8 cellular contexts compared by ENCODE assay signal in genomic region chr1:209190591-209191241, GRCh38.
DNase-seq lines count a peak whose midpoint lies in the region; ATAC-seq and TF ChIP-seq lines count a peak whose summit lies in the region.

No MANE protein-coding gene starts in this region.

- peak in 3 of 4 donors; percentile 61 to 73 (median 71) for ATAC-seq in heart left ventricle
- ATAC-seq in Right ventricle myocardium inferior = no peak
- peak; percentile 83 for ATAC-seq in GM21825 (IDR thresholded peaks at IDR 0.05; ENCODE audit: unreplicated experiment)

- H3K4me1 ChIP-seq in heart left ventricle = no peaks in the 10 kb centered on the region
- H3K4me1 ChIP-seq in Karpas-422 (ENCODE audit: low read length) = no peaks in the 10 kb centered on the region
- H3K4me1 ChIP-seq in SJSA1 (replicated peaks) = no peaks in the 10 kb centered on the region

- H3K36me3 ChIP-seq in heart left ventricle (no peaks in the 10 kb centered on the region), Karpas-422 (ENCODE audit: insufficient read depth, low read length) (no peaks in the 10 kb centered on the region), SJSA1 (no peaks in the 10 kb centered on the region)

- H3K9me2 ChIP-seq in Karpas-422 (replicated peaks; ENCODE audit: insufficient read depth, low read length) = no peaks in the 10 kb centered on the region

- WGBS in heart left ventricle, 4 donors = 9 to 14% (median 12%) methylated on average over 11 to 12 of the region's 12 CpGs

- H4K20me1 ChIP-seq in Karpas-422 (ENCODE audit: insufficient read depth, low read depth, low read length) = no peaks in the 10 kb centered on the region

- peaks cover 0 to 5% (median 0%) of the 10 kb centered on the region in 9 donors for H3K27me3 ChIP-seq in heart left ventricle
- H3K27me3 ChIP-seq in Karpas-422 (ENCODE audit: low read length) = no peaks in the 10 kb centered on the region
- no peaks in the 10 kb centered on the region for H3K27me3 ChIP-seq in SJSA1 (replicated peaks)

- no peak overlapping the region for H3K4me2 ChIP-seq in Karpas-422 (ENCODE audit: low read depth, low read length, poor library complexity, severe bottlenecking)

- intact Hi-C loops in heart left ventricle (cut with DNase I) = loop anchor here in 7 of 10 donors (2.0 to 5.0 kb wide), 4 partner anchors 534 to 1168 kb away; no protein-coding TSS in a partner anchor
- intact Hi-C loops in Right ventricle myocardium inferior (cut with DNase I) = loop anchor here (5.0 kb wide), 1 partner anchor 538 kb away; no protein-coding TSS in a partner anchor

- peaks cover 0 to 12% (median 8%) of the 10 kb centered on the region in 12 donors for H3K9me3 ChIP-seq in heart left ventricle
- H3K9me3 ChIP-seq in Karpas-422 (ENCODE audit: low read length) = peaks cover 4% of the 10 kb centered on the region; the same call in 1 of the 2 replicates
- H3K9me3 ChIP-seq in SJSA1 (replicated peaks) = peaks cover 4% of the 10 kb centered on the region; the same call in 1 of the 2 replicates

- DNase-seq in heart left ventricle (peak in 3 of 5 donors; percentile 25 to 37 (median 34)), Right ventricle myocardium inferior (ENCODE audit: missing footprints) (no peak), Karpas-422 (peak; percentile 84), SJSA1 (ENCODE audit: low read depth in 1 of 2, low spot score in 2 of 2) (peak; percentile 51 to 61), fibroblast of peridontal ligament (ENCODE audit: extremely low read depth) (peak; percentile 10), pulmonary artery endothelial cell (ENCODE audit: low read depth, low spot score) (peak; percentile 24)
- no peak for DNase-seq in effector CD8-positive, alpha-beta T cell (lab: John Stamatoyannopoulos, UW)

- no peaks in the 10 kb centered on the region for H3K79me2 ChIP-seq in Karpas-422 (ENCODE audit: low read length)

- H3K4me3 ChIP-seq in heart left ventricle = no peak overlapping the region
- no peak overlapping the region for H3K4me3 ChIP-seq in Karpas-422 (ENCODE audit: low read length)
- H3K4me3 ChIP-seq in SJSA1 = no peak overlapping the region

- H3K27ac ChIP-seq in heart left ventricle = no peak overlapping the region
- H3K27ac ChIP-seq in Karpas-422 (ENCODE audit: low read length) = no peak overlapping the region
- no peak overlapping the region for H3K27ac ChIP-seq in SJSA1

- no peak for TF ChIP-seq POLR2A in heart left ventricle (IDR thresholded peaks at IDR 0.05)

- H2AFZ ChIP-seq in Karpas-422 (ENCODE audit: low read length) = no peak overlapping the region

- TF ChIP-seq CTCF in heart left ventricle (IDR thresholded peaks at IDR 0.05) = peak; percentile 46 to 78 (median 64)

- H3K9ac ChIP-seq in Karpas-422 (ENCODE audit: low read length) = no peak overlapping the region

Comparison
In these comparisons a context has a peak if more than half of its experiments do, and no peak if none do; other contexts are left out.
1. DNase-seq: peak in heart left ventricle (3 of 5), Karpas-422 (single experiment), SJSA1 (2 of 2), fibroblast of peridontal ligament (single experiment) and pulmonary artery endothelial cell (single experiment); none in Right ventricle myocardium inferior (single experiment) and effector CD8-positive, alpha-beta T cell (single experiment).